In the genomic region with DNA sequence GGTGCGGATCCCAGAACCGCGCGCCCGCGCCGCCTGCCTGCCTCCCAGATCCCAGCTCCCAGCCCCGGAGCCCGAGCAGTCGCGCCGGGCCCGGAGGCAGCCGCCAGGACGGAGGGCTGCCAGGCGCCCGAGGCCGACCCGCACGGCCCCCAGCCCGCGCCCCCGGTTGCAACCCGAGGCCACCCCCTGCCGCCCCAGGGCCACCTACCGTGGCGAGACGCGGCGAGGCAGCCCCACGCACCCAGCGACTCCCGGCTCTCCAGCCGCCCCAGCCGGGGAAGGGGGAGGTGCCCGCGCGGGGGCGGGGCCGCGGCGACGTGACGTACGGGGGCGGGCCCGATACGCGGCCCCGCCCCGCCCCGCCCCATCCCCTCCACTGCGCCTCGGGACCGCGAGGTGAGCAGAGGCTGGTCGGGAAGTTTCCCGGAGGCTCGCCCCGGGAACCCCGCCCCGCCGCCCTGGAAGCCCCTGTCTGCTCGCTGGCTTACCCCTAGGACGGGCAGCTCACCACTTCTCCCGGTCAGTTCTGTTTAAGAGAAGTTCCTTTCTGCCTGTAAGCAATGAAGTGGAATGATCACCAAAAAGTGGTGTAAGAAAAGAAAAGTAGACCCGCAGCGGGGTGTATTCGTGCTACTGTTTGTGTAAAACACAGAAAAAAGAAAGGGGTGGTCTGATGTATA, we compare ENCODE assay signal across 8 cellular contexts. TPM values are rescaled to one million over a fixed set of nuclear protein-coding genes. Genes with fewer than 3 reads are reported as not detected.
DNase-seq lines count a peak whose midpoint lies in the region; ATAC-seq and TF ChIP-seq lines count a peak whose summit lies in the region.

Gene TPST2, minus strand, starts transcription at position 288 of the 680 bp plus-strand sequence. CDS start 48,502 bp downstream, outside the sequence.

- H3K79me2 ChIP-seq in DND-41 (ENCODE audit: insufficient read depth, low read length) (peaks cover 17% of the 10 kb centered on the region), KMS-11 (ENCODE audit: insufficient read depth, low read depth) (peaks cover 49% of the 10 kb centered on the region)

- H3K4me1 ChIP-seq in DND-41 (ENCODE audit: insufficient read depth, low read length) (peaks cover 34% of the 10 kb centered on the region), KMS-11 (ENCODE audit: low read depth, poor library complexity, severe bottlenecking) (peaks cover 60% of the 10 kb centered on the region), adrenal gland (replicated peaks in 1 of 2) (peaks cover 11 to 24% of the 10 kb centered on the region in 2 donors), upper lobe of left lung (peaks cover 28 to 72% (median 38%) of the 10 kb centered on the region in 4 donors)

- no peaks in the 10 kb centered on the region for H3K36me3 Mint-ChIP-seq in progenitor cell of endocrine pancreas (ENCODE audit: insufficient read depth)

- H3K27me3 Mint-ChIP-seq in progenitor cell of endocrine pancreas = peaks cover 9% of the 10 kb centered on the region

- peak within 1 kb of the TSS; percentile 59; the same call in 1 of the 2 replicates for H3K27ac ChIP-seq in DND-41 (ENCODE audit: low read length)
- peak within 1 kb of the TSS; percentile 72 for H3K27ac ChIP-seq in KMS-11
- peak within 1 kb of the TSS; percentile 18 to 95 (median 77) for H3K27ac ChIP-seq in adrenal gland
- peak within 1 kb of the TSS; percentile 91 to 98 (median 94) for H3K27ac ChIP-seq in upper lobe of left lung

- no peaks in the 10 kb centered on the region for H3K9me3 ChIP-seq in DND-41 (ENCODE audit: insufficient read depth, low read length, severe bottlenecking)
- H3K9me3 ChIP-seq in adrenal gland (replicated peaks in 1 of 3) = no peaks in the 10 kb centered on the region
- no peaks in the 10 kb centered on the region for H3K9me3 ChIP-seq in upper lobe of left lung

- peak within 1 kb of the TSS; percentile 96 for H2AFZ ChIP-seq in DND-41 (ENCODE audit: low read depth, low read length)
- 0 out of 2 replicates have a peak within 1 kb of the TSS, but pooled peaks have one; percentile 48 for H2AFZ ChIP-seq in KMS-11 (ENCODE audit: low read depth)

- H3K36me3 ChIP-seq in DND-41 (ENCODE audit: insufficient read depth, low read length) = no peaks in the 10 kb centered on the region; the same call in 1 of the 2 replicates
- no peaks in the 10 kb centered on the region for H3K36me3 ChIP-seq in KMS-11 (ENCODE audit: insufficient read depth)
- H3K36me3 ChIP-seq in adrenal gland (replicated peaks in 1 of 2) = no peaks in the 10 kb centered on the region
- no peaks in the 10 kb centered on the region for H3K36me3 ChIP-seq in upper lobe of left lung

- H3K4me3 ChIP-seq in DND-41 (ENCODE audit: low read depth in 1 of 2, low read length in 2 of 2) (peak within 1 kb of the TSS; percentile 72 to 73), KMS-11 (IDR thresholded peaks at IDR 0.05; ENCODE audit: insufficient read depth, low read depth, low read length) (no peak within 1 kb of the TSS), adrenal gland (peak within 1 kb of the TSS; percentile 9 to 92 (median 74)), upper lobe of left lung (peak within 1 kb of the TSS; percentile 85 to 99 (median 94))

- H3K27ac Mint-ChIP-seq in progenitor cell of endocrine pancreas = peak within 1 kb of the TSS; percentile 77

- H3K4me3 Mint-ChIP-seq in progenitor cell of endocrine pancreas (ENCODE audit: low read depth) = peak within 1 kb of the TSS; percentile 79

- no peaks in the 10 kb centered on the region for H3K9me3 Mint-ChIP-seq in progenitor cell of endocrine pancreas (ENCODE audit: low read depth)

- no peaks in the 10 kb centered on the region; the same call in 1 of the 2 replicates for H4K20me1 ChIP-seq in DND-41 (ENCODE audit: insufficient read depth, low read length)
- H4K20me1 ChIP-seq in KMS-11 (ENCODE audit: insufficient read depth) = no peaks in the 10 kb centered on the region; the same call in 1 of the 2 replicates

- TF ChIP-seq EP300 in upper lobe of left lung (IDR thresholded peaks at IDR 0.05) = no peak

- TF ChIP-seq CTCF in DND-41 (IDR thresholded peaks at IDR 0.05; ENCODE audit: borderline replicate concordance, extremely low read depth, low read length, poor library complexity, severe bottlenecking) = no peak
- TF ChIP-seq CTCF in KMS-11 (conservative IDR thresholded peaks at IDR 0.05; ENCODE audit: low read depth, low read length) = no peak
- no peak for TF ChIP-seq CTCF in adrenal gland (IDR thresholded peaks at IDR 0.05)
- no peak for TF ChIP-seq CTCF in progenitor cell of endocrine pancreas (IDR thresholded peaks at IDR 0.05; ENCODE audit: unreplicated experiment)
- TF ChIP-seq CTCF in upper lobe of left lung (IDR thresholded peaks at IDR 0.05) = peak in 2 of 6 experiments; percentile 9 to 22

- H3K4me1 Mint-ChIP-seq in progenitor cell of endocrine pancreas (ENCODE audit: low read depth) = no peaks in the 10 kb centered on the region

- ATAC-seq in DND-41 (ENCODE audit: insufficient read depth, low read depth) (peak; percentile 74), GM21576 (IDR thresholded peaks at IDR 0.05; ENCODE audit: unreplicated experiment) (peak; percentile 49), left cardiac atrium (peak; percentile 95 to 96), upper lobe of left lung (ENCODE audit: low FRiP score in 2 of 2) (peak; percentile 92 to 97)

- TF ChIP-seq POLR2A in adrenal gland (IDR thresholded peaks at IDR 0.05) = peak in 1 of 2 donors; percentile 81
- TF ChIP-seq POLR2A in upper lobe of left lung (IDR thresholded peaks at IDR 0.05) = peak in 2 of 4 donors; percentile 55 to 92

- H3K9ac ChIP-seq in DND-41 (ENCODE audit: low read depth, low read length) = peak within 1 kb of the TSS; percentile 73
- peak within 1 kb of the TSS; percentile 70 for H3K9ac ChIP-seq in KMS-11

- H3K4me2 ChIP-seq in DND-41 (ENCODE audit: insufficient read depth, low read length) (peak within 1 kb of the TSS; percentile 94), KMS-11 (peak within 1 kb of the TSS; percentile 81)

- peak; percentile 78 for DNase-seq in DND-41
- peak; percentile 69 to 81 (median 70) for DNase-seq in T-helper 1 cell
- peak; percentile 70 to 88 (median 80) for DNase-seq in adrenal gland
- DNase-seq in left cardiac atrium = peak; percentile 84
- peak; percentile 65 for DNase-seq in progenitor cell of endocrine pancreas (ENCODE audit: low spot score, unreplicated experiment)
- DNase-seq in upper lobe of left lung = peak; percentile 85 to 97

- 0 to 2% (median 1%) methylated on average over 7 to 69 of the region's 69 CpGs for WGBS in adrenal gland, 4 donors
- 0 to 2% methylated on average over 4 to 8 of the region's 69 CpGs for WGBS in upper lobe of left lung, 2 donors

- intact Hi-C loops in adrenal gland (cut with DNase I) (loop anchor here in 1 of 2 donors (5.0 kb wide), 1 partner anchor 98 kb away; no protein-coding TSS in a partner anchor), left cardiac atrium (cut with DNase I) (loop anchor here (5.0 to 10.0 kb wide), 2 partner anchors 75 to 78 kb away; partner anchors contain the start of gene TFIP11 (in 2 of the 2))

- peaks cover 4% of the 10 kb centered on the region for H3K27me3 ChIP-seq in DND-41 (ENCODE audit: insufficient read depth, low read length, poor library complexity)
- no peaks in the 10 kb centered on the region for H3K27me3 ChIP-seq in KMS-11 (ENCODE audit: insufficient read depth, low read depth)
- no peaks in the 10 kb centered on the region for H3K27me3 ChIP-seq in adrenal gland
- H3K27me3 ChIP-seq in upper lobe of left lung = no peaks in the 10 kb centered on the region

RNA-seq across cellular contexts. Expression of gene TPST2, which starts in this region (rescaled TPM):
- total RNA-seq in adrenal gland = 100 to 1,000 TPM in 1 of 8 donors, 10 to 100 TPM in 7; 29.5 to 167 (median 75.2) TPM
- polyA plus RNA-seq in adrenal gland = 10 to 100 TPM; 15.7 to 21.2 (median 17.7) TPM
- 10 to 100 TPM; 22.1 to 36.5 TPM for total RNA-seq in left cardiac atrium
- 16.6 and 19.1 TPM in 2 replicates for total RNA-seq in progenitor cell of endocrine pancreas
- 100 to 1,000 TPM in 2 of 6 donors, 10 to 100 TPM in 4; 50.5 to 253 (median 95.8) TPM for total RNA-seq in upper lobe of left lung
